In the genomic region with DNA sequence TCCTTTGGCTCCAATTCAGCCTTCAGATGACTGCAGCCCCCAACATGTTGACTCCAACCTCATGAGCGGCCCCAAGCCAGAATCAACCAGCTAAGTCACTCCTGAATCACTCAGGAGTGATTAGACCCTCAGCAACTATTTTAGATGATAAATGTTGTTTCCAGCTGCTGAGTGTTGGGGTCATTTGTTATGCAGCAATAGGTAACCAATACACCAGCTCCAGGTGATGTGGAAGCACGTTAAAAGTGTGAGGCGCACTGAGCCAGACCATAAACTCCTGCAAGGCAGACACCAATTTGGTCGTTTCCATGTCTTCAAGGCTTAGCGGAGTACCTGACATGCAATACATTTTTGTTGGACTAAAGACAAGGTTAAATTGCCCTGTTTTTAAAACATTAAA, we compare ENCODE assay signal across 7 cellular contexts.
"Had no signal": no experiment of that assay in that cellular context is flagged by ENCODE, and none has a peak within 500 bp of the region (broad histone marks: within the 10 kb centered on the region; RNA-seq: fewer than 3 reads in every experiment).

No MANE protein-coding gene starts in this region.

- H3K9ac ChIP-seq: GM23248 had no signal

- H2AFZ ChIP-seq: GM23248 had no signal

- FAIRE-seq: HTR-8/SVneo had no signal

- DNase-seq: GOT3, H7 had no signal

- H3K27ac ChIP-seq: GM23248 had no signal

- H3K4me3 ChIP-seq: GM23248, HAP-1 had no signal

- H3K27ac Mint-ChIP-seq: IgD-negative memory B cell had no signal

- H3K9me3 Mint-ChIP-seq: IgD-negative memory B cell had no signal

- H3K9me3 ChIP-seq: HAP-1 had no signal

- ATAC-seq: HCT116 had no signal
